ENCODE assay signal across 9 cellular contexts in the genomic region with DNA sequence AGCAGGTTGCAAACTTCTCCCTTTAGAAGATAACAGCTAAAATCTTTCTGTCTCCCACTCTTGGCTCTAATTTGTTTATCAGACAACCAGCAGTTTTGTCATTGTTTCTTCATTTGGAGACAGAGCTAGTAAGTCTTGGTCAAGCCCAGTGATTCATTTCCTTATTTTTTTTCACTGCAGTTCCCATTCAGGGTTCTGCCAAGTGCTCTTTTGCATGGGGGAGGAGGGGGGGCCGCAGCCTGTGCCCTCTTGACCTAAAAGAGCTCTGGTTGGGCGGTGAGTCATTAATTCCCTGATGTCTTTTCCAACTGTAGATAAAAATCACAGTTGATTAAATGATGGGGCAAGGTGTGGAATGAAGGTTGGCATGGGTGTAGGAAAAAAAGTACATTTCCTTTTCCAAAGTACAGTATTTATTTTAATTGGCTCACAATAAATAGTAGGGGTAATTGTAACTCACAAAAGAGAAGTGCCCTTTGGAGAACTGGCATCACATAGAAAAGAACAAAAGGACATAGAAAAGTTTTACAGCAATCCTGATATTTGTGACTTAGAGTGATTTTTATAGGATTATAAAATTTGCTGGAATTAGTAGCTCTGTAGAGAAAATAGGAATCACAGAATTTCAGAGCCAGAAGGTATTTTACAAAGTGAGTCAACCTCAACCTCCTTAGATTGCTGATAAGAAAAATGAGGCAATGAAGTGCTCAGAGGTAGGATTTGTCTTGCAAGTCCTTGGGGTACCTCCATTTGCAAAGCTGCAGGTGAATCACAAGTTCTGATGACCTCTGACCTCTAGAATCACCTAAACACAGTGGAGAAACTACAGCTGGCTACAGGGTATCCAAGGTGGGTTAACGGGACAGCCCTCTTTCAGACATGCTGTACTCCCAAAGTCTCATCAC.
DNase-seq lines count a peak whose midpoint lies in the region; ATAC-seq, FAIRE-seq and TF ChIP-seq lines count a peak whose summit lies in the region.
"Had no signal": no experiment of that assay in that cellular context is flagged by ENCODE, and none has a peak within 500 bp of the region (broad histone marks: within the 10 kb centered on the region; RNA-seq: fewer than 3 reads in every experiment).

No MANE protein-coding gene starts in this region.

- dilution Hi-C loops in endothelial cell of umbilical vein (cut with MboI; ENCODE audit: extremely low pct_ligation_motif_present, low sequenced_read_pairs): no loop called here

- no peaks in the 10 kb centered on the region for H4K20me1 ChIP-seq in endothelial cell of umbilical vein (replicated peaks; ENCODE audit: control insufficient read depth, extremely low read depth, insufficient read depth, low read length)

- H3K4me1 ChIP-seq in endothelial cell of umbilical vein (ENCODE audit: control insufficient read depth, extremely low read depth, insufficient read depth, low read length): peaks cover 38% of the 10 kb centered on the region
- H3K4me1 ChIP-seq in mucosa of rectum (ENCODE audit: control insufficient read depth in 2 of 2, insufficient read depth in 2 of 2, low read length in 2 of 2): peaks cover 7 to 16% of the 10 kb centered on the region in 2 donors
- no peaks in the 10 kb centered on the region for H3K4me1 ChIP-seq in HAP-1

- H3K27me3 ChIP-seq in endothelial cell of umbilical vein (ENCODE audit: control insufficient read depth in 2 of 2, insufficient read depth in 2 of 2, low read length in 2 of 2): no peaks in the 10 kb centered on the region
- H3K27me3 ChIP-seq in mucosa of rectum (ENCODE audit: control insufficient read depth in 2 of 2, insufficient read depth in 2 of 2, low read length in 2 of 2): no peaks in the 10 kb centered on the region
- H3K27me3 ChIP-seq in HAP-1 (ENCODE audit: low read depth): no peaks in the 10 kb centered on the region

- FAIRE-seq in endothelial cell of umbilical vein (lab: Jason Lieb, UNC): peak; percentile 87
- FAIRE-seq: islet of Langerhans had no signal

- H3K4me3 ChIP-seq in HFF-Myc (replicated peaks; ENCODE audit: low read depth, low read length) (no peak overlapping the region), endothelial cell of umbilical vein (replicated peaks in 1 of 3; ENCODE audit: insufficient read depth in 1 of 3, low read depth in 1 of 3, low read length in 3 of 3) (peak overlapping the region in 2 of 3 experiments; percentile 7 to 62), mucosa of rectum (ENCODE audit: low read length in 2 of 2) (no peak overlapping the region), HAP-1 (no peak overlapping the region)

- CTCF ChIA-PET in endothelial cell of umbilical vein (lab: Charles Lee): interaction anchor here (0.6 to 2.9 kb wide), 11 partner anchors 11 to 227 kb away, joined by 3 to 28 read pairs (median 4); a partner anchor contains a TSS

- intact Hi-C loops in endothelial cell of umbilical vein (cut with micrococcal nuclease): loop anchor here (1.0 to 5.0 kb wide), 5 partner anchors 64 to 615 kb away; a partner anchor contains a TSS

- H3K9ac ChIP-seq in endothelial cell of umbilical vein (replicated peaks; ENCODE audit: extremely low read depth, insufficient read depth, low read length) (peak overlapping the region; percentile 91), mucosa of rectum (ENCODE audit: low read depth in 1 of 2, low read length in 2 of 2) (no peak overlapping the region)

- POLR2A ChIA-PET in endothelial cell of umbilical vein (lab: Charles Lee): interaction anchor here (0.9 kb wide), 1 partner anchor 216 kb away, joined by 3 read pairs; no protein-coding TSS in a partner anchor

- no TSS peak for BruUV-seq in endothelial cell of umbilical vein (replicated peaks; lab: Mats Ljungman, UMichigan)

- H3K9me3 ChIP-seq in endothelial cell of umbilical vein (replicated peaks; ENCODE audit: control insufficient read depth, insufficient read depth, low read length): no peaks in the 10 kb centered on the region
- no peaks in the 10 kb centered on the region for H3K9me3 ChIP-seq in mucosa of rectum (ENCODE audit: control insufficient read depth in 2 of 2, low read length in 2 of 2)
- no peaks in the 10 kb centered on the region for H3K9me3 ChIP-seq in HAP-1

- no peaks in the 10 kb centered on the region for H3K9me1 ChIP-seq in endothelial cell of umbilical vein (replicated peaks; ENCODE audit: control insufficient read depth, extremely low read depth, insufficient read depth, low read length)

- peak overlapping the region; percentile 97 for H3K4me2 ChIP-seq in endothelial cell of umbilical vein (ENCODE audit: insufficient read depth, low read length)

- TF ChIP-seq CTCF in HFF-Myc (IDR thresholded peaks at IDR 0.05; ENCODE audit: low read depth, low read length, missing control alignments) (no peak), endothelial cell of umbilical vein (IDR thresholded peaks at IDR 0.05; ENCODE audit: extremely low read depth in 1 of 2, insufficient read depth in 1 of 2, low read depth in 1 of 2, low read length in 2 of 2) (no peak)

- H3K36me3 ChIP-seq in endothelial cell of umbilical vein (ENCODE audit: control insufficient read depth in 2 of 2, extremely low read depth in 1 of 2, insufficient read depth in 2 of 2, low read length in 2 of 2) (no peaks in the 10 kb centered on the region), mucosa of rectum (ENCODE audit: control insufficient read depth in 2 of 2, insufficient read depth in 2 of 2, low read length in 2 of 2) (no peaks in the 10 kb centered on the region), HAP-1 (replicated peaks) (no peaks in the 10 kb centered on the region)

- in situ Hi-C loops in HAP-1 (cut with MboI; ENCODE audit: low sequenced_read_pairs): no loop called here

- no peaks in the 10 kb centered on the region for H3K79me2 ChIP-seq in endothelial cell of umbilical vein (ENCODE audit: control insufficient read depth, insufficient read depth, low read length)

- peak; percentile 86 for DNase-seq in HFF-Myc (ENCODE audit: extremely low read depth, low read depth)
- DNase-seq in OCI-M1 (lab: John Stamatoyannopoulos, UW): peak; percentile 61
- peak; percentile 99 for DNase-seq in endothelial cell of umbilical vein (ENCODE audit: low read depth, low spot score)
- DNase-seq in HAP-1 (ENCODE audit: low spot score in 2 of 2): no peak
- DNase-seq in COR-L47 (lab: John Stamatoyannopoulos, UW): no peak

- H2AFZ ChIP-seq in endothelial cell of umbilical vein (ENCODE audit: low read depth, low read length): no peak overlapping the region

- H3K27ac ChIP-seq in endothelial cell of umbilical vein (ENCODE audit: insufficient read depth, low read depth, low read length) (peak overlapping the region; percentile 99), mucosa of rectum (ENCODE audit: low read depth in 2 of 2, low read length in 2 of 2) (peak overlapping the region; percentile 40 to 50)

- ATAC-seq in GM18867 (IDR thresholded peaks at IDR 0.05; ENCODE audit: unreplicated experiment) (no peak), HG02763 (IDR thresholded peaks at IDR 0.05; ENCODE audit: unreplicated experiment) (no peak)

- TF ChIP-seq POLR2A in endothelial cell of umbilical vein (IDR thresholded peaks at IDR 0.05; ENCODE audit: low read depth, low read length): no peak

TF ChIP-seq in endothelial cell of umbilical vein, 7 proteins besides CTCF, POLR2A, EP300 and RAD21:
- TF ChIP-seq FOS (IDR thresholded peaks at IDR 0.05; ENCODE audit: borderline replicate concordance, insufficient read depth, low read length) (peak; percentile 99), EZH2 (IDR thresholded peaks at IDR 0.05; ENCODE audit: borderline replicate concordance, low read depth, low read length, severe bottlenecking) (no peak), JUN (IDR thresholded peaks at IDR 0.05; ENCODE audit: borderline replicate concordance, insufficient read depth, insufficient read length, low read depth) (peak; percentile 95), GATA2 (IDR thresholded peaks at IDR 0.05; ENCODE audit: insufficient read depth, insufficient read length, low read depth, low read length) (peak; percentile 99), POLR2AphosphoS5 (IDR thresholded peaks at IDR 0.05; ENCODE audit: insufficient read depth, low read depth, low read length) (peak; percentile 81), MYC (IDR thresholded peaks at IDR 0.05; ENCODE audit: low read depth, low read length) (no peak)
- TF ChIP-seq, protein P1, sequence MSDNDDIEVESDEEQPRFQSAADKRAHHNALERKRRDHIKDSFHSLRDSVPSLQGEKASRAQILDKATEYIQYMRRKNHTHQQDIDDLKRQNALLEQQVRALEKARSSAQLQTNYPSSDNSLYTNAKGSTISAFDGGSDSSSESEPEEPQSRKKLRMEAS (IDR thresholded peaks at IDR 0.05; ENCODE audit: insufficient read depth, insufficient read length): no peak
TF ChIP-seq in endothelial cell of umbilical vein: peak in this region for 4.

Comparison
In these comparisons a context has a peak if more than half of its experiments do, and no peak if none do; other contexts are left out.
1. DNase-seq: peak in HFF-Myc (single experiment), OCI-M1 (single experiment) and endothelial cell of umbilical vein (single experiment); none in HAP-1 (0 of 2) and COR-L47 (single experiment).
2. H3K4me3 ChIP-seq: peak in endothelial cell of umbilical vein (2 of 3); none in HFF-Myc (single experiment), mucosa of rectum (0 of 2) and HAP-1 (single experiment).